1 cellular context compared by ENCODE assay signal in genomic region chr6:154995241-154996162, GRCh38.
TF ChIP-seq lines count a peak whose summit lies in the region.

Gene TIAM2, plus strand, starts transcription at chr6:154995315. Its CDS starts 133,909 bp downstream, at chr6:155129224.

TF ChIP-seq in HepG2, 621 proteins besides CTCF, POLR2A, EP300 and RAD21 (continued from another document):
- TF ChIP-seq NRL (CRISPR knock-in tag; IDR thresholded peaks at IDR 0.05; ENCODE audit: borderline replicate concordance): peak; percentile 79; the same call in 1 of the 2 replicates
- no peak for TF ChIP-seq ZNF75D (CRISPR knock-in tag; IDR thresholded peaks at IDR 0.05; ENCODE audit: borderline replicate concordance)
- no peak; the same call in 1 of the 2 replicates for TF ChIP-seq EZH2 (conservative IDR thresholded peaks at IDR 0.05; ENCODE audit: low read depth, low read length)
- no peak for TF ChIP-seq SOX5 (CRISPR knock-in tag; IDR thresholded peaks at IDR 0.05; ENCODE audit: borderline replicate concordance)
- TF ChIP-seq RARG (CRISPR knock-in tag; IDR thresholded peaks at IDR 0.05; ENCODE audit: low read depth): no peak
- TF ChIP-seq NR2F2 (IDR thresholded peaks at IDR 0.05; ENCODE audit: borderline replicate concordance, low read depth): no peak
- TF ChIP-seq ZNF781 (CRISPR knock-in tag; IDR thresholded peaks at IDR 0.05; ENCODE audit: borderline replicate concordance, not compliant biosample characterization): peak; percentile 25
- TF ChIP-seq ZNF597 (CRISPR knock-in tag; IDR thresholded peaks at IDR 0.05): no peak
- TF ChIP-seq ZNF207 (IDR thresholded peaks at IDR 0.05; ENCODE audit: borderline replicate concordance): no peak
- peak; percentile 54; the same call in 1 of the 2 replicates for TF ChIP-seq HOXA5 (CRISPR knock-in tag; IDR thresholded peaks at IDR 0.05)
- TF ChIP-seq IKZF4 (CRISPR knock-in tag; IDR thresholded peaks at IDR 0.05; ENCODE audit: borderline replicate concordance, low read depth, not compliant biosample characterization): peak; percentile 62
